1 cellular context compared by ENCODE assay signal in the genomic region with DNA sequence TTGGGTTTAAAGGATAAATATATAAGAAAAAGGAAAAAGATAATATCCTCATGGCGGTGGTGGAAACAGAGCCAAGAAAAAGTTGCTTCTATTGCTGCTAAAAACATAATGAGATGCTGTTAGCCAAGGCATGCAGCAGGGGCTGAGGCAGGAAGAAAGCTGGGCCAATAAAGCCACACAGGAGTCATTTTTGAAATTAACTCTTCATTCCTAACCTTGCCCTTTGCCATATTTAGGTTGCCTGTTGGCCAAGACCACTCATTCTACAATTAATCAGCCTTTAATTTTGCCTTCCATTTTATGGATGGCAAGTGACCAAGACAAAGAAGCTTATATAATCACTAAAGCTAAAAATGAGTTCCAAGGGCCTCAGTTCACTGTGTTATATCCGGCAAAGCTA.
TF ChIP-seq lines count a peak whose summit lies in the region.

No MANE protein-coding gene starts in this region.

TF ChIP-seq in GM12878, 131 proteins besides CTCF, POLR2A, EP300 and RAD21 (continued from another document):
- TF ChIP-seq, protein P1, sequence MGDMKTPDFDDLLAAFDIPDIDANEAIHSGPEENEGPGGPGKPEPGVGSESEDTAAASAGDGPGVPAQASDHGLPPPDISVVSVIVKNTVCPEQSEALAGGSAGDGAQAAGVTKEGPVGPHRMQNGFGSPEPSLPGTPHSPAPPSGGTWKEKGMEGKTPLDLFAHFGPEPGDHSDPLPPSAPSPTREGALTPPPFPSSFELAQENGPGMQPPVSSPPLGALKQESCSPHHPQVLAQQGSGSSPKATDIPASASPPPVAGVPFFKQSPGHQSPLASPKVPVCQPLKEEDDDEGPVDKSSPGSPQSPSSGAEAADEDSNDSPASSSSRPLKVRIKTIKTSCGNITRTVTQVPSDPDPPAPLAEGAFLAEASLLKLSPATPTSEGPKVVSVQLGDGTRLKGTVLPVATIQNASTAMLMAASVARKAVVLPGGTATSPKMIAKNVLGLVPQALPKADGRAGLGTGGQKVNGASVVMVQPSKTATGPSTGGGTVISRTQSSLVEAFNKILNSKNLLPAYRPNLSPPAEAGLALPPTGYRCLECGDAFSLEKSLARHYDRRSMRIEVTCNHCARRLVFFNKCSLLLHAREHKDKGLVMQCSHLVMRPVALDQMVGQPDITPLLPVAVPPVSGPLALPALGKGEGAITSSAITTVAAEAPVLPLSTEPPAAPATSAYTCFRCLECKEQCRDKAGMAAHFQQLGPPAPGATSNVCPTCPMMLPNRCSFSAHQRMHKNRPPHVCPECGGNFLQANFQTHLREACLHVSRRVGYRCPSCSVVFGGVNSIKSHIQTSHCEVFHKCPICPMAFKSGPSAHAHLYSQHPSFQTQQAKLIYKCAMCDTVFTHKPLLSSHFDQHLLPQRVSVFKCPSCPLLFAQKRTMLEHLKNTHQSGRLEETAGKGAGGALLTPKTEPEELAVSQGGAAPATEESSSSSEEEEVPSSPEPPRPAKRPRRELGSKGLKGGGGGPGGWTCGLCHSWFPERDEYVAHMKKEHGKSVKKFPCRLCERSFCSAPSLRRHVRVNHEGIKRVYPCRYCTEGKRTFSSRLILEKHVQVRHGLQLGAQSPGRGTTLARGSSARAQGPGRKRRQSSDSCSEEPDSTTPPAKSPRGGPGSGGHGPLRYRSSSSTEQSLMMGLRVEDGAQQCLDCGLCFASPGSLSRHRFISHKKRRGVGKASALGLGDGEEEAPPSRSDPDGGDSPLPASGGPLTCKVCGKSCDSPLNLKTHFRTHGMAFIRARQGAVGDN (IDR thresholded peaks at IDR 0.05) = 0 out of 2 replicates have a peak, but pooled peaks have one; percentile 27
